Comparison of ENCODE assay signal across 21 cellular contexts in the genomic region with DNA sequence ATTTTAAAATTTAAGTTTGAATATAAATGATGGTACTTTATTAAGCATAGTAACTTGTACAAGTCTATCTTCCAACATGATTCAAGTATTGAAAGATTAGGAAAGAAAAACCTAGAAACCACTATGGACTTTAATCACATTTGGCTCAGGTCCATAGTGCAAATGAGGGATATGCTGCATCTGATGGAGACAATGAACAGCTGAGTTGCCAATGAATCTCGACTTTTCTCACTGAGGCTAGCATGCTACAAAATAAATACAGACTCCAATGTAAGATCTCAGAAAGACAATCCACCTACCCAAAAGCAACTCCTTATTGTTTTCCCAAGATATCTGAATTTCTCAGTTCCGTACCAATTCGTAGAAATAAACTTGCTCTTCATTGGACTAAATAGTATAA.
DNase-seq lines count a peak whose midpoint lies in the region; ATAC-seq, FAIRE-seq and TF ChIP-seq lines count a peak whose summit lies in the region.
"Had no signal": no experiment of that assay in that cellular context is flagged by ENCODE, and none has a peak within 500 bp of the region (broad histone marks: within the 10 kb centered on the region; RNA-seq: fewer than 3 reads in every experiment).

No MANE protein-coding gene starts in this region.

- DNase-seq in NCI-H1105 treated with DMSO at 0.1 percent for 48 hours (lab: John Stamatoyannopoulos, UW) (peak; percentile 22), NCI-H1105 (lab: John Stamatoyannopoulos, UW) (no peak), GM23338 (ENCODE audit: low spot score) (no peak), kidney (no peak), GM13977 (ENCODE audit: low spot score) (no peak)
- DNase-seq: 8988T; ACHN; C1 segment of cervical spinal cord; CD4-positive, alpha-beta T cell; DND-41; GF-D8; GOT3 had no signal

- intact Hi-C loops in kidney (cut with DNase I), result no loop called here

- no peak overlapping the region for H2AFZ ChIP-seq in GM23338

- H3K27ac Mint-ChIP-seq in GM23338 (peak overlapping the region; percentile 64), brain (peak overlapping the region in 3 of 5 experiments; percentile 42 to 87 (median 77)), nephron (peak overlapping the region; percentile 30 to 72 (median 36))
- H3K27ac Mint-ChIP-seq: B cell; CD4-positive, alpha-beta T cell had no signal

- no peaks in the 10 kb centered on the region for H4K20me1 ChIP-seq in GM23338 (replicated peaks; ENCODE audit: insufficient read depth)

- in situ Hi-C loops in GM13977 (cut with MboI; ENCODE audit: low pct_unique_long_range_greater_than_20kb, low sequenced_read_pairs, unreplicated experiment), result no loop called here

- no peaks in the 10 kb centered on the region for H3K27me3 ChIP-seq in GM23338 (ENCODE audit: insufficient read depth)

- H3K79me2 ChIP-seq in GM23338 (replicated peaks; ENCODE audit: insufficient read depth), result peaks cover 6% of the 10 kb centered on the region

- H3K9me3 ChIP-seq in kidney (ENCODE audit: control insufficient read depth in 1 of 2, low read length in 2 of 2), result no peaks in the 10 kb centered on the region
- H3K9me3 ChIP-seq: HAP-1 had no signal

- H3K4me1 Mint-ChIP-seq in GM23338 (peaks cover 45% of the 10 kb centered on the region), brain (peaks cover 49% of the 10 kb centered on the region), nephron (peaks cover 24% of the 10 kb centered on the region)
- H3K4me1 Mint-ChIP-seq: B cell had no signal

- ATAC-seq in GM23338 (no peak), HG03159 (IDR thresholded peaks at IDR 0.05; ENCODE audit: unreplicated experiment) (no peak)
- ATAC-seq: HepG2, K562 had no signal

- H3K4me2 ChIP-seq in GM23338, result no peak overlapping the region

- no peak for FAIRE-seq in kidney (lab: Jason Lieb, UNC)
- FAIRE-seq: GM18507, HepG2, HTR-8/SVneo, K562 had no signal

- H3K9me2 ChIP-seq in GM23338 (ENCODE audit: insufficient read depth), result no peaks in the 10 kb centered on the region

- H3K27me3 Mint-ChIP-seq in GM23338 (ENCODE audit: insufficient read depth, low read depth, poor library complexity), result no peaks in the 10 kb centered on the region
- peaks cover 5% of the 10 kb centered on the region for H3K27me3 Mint-ChIP-seq in brain
- H3K27me3 Mint-ChIP-seq in nephron (ENCODE audit: low read depth), result no peaks in the 10 kb centered on the region
- H3K27me3 Mint-ChIP-seq: B cell; CD4-positive, alpha-beta T cell had no signal

- H3K4me1 ChIP-seq in GM23338 (ENCODE audit: insufficient read depth) (peaks cover 31% of the 10 kb centered on the region), kidney (ENCODE audit: control insufficient read depth in 1 of 2, insufficient read depth in 1 of 2, low read depth in 1 of 2, low read length in 2 of 2) (no peaks in the 10 kb centered on the region)

- H3K27ac ChIP-seq in GM23338 (ENCODE audit: low read depth) (no peak overlapping the region), kidney (ENCODE audit: low read depth in 2 of 2, low read length in 2 of 2) (no peak overlapping the region)

- H3K9me3 Mint-ChIP-seq in GM23338 (no peaks in the 10 kb centered on the region), brain (no peaks in the 10 kb centered on the region), nephron (no peaks in the 10 kb centered on the region)
- H3K9me3 Mint-ChIP-seq: CD4-positive, alpha-beta T cell had no signal

- no peak overlapping the region for H3K9ac ChIP-seq in kidney (ENCODE audit: low read length in 2 of 2)

- H3F3A ChIP-seq in GM23338 (replicated peaks; ENCODE audit: low read depth), result no peaks in the 10 kb centered on the region

- no peak overlapping the region for H3K4me3 Mint-ChIP-seq in GM23338
- no peak overlapping the region for H3K4me3 Mint-ChIP-seq in brain
- H3K4me3 Mint-ChIP-seq in nephron, result no peak overlapping the region
- H3K4me3 Mint-ChIP-seq: B cell; CD4-positive, alpha-beta T cell had no signal

- TF ChIP-seq CTCF in GM23338 (conservative IDR thresholded peaks at IDR 0.05; ENCODE audit: low read depth in 2 of 2) (no peak), brain (conservative IDR thresholded peaks at IDR 0.05) (no peak), nephron (IDR thresholded peaks at IDR 0.05; ENCODE audit: unreplicated experiment in 3 of 3) (no peak), kidney (IDR thresholded peaks at IDR 0.05; ENCODE audit: borderline replicate concordance, extremely low read depth, insufficient read depth) (no peak), GM13977 (IDR thresholded peaks at IDR 0.05; ENCODE audit: extremely low read depth, insufficient read depth, missing control alignments) (no peak)

- H3K36me3 ChIP-seq in GM23338 (ENCODE audit: insufficient read depth) (no peaks in the 10 kb centered on the region), kidney (ENCODE audit: control insufficient read depth in 1 of 2, insufficient read depth in 2 of 2, low read length in 2 of 2) (no peaks in the 10 kb centered on the region)
- H3K36me3 ChIP-seq: HAP-1 had no signal

- H3K4me3 ChIP-seq in GM23338 (no peak overlapping the region), kidney (ENCODE audit: low read length in 2 of 2) (no peak overlapping the region)
- H3K4me3 ChIP-seq: HAP-1, K562 had no signal

- H3K36me3 Mint-ChIP-seq in GM23338 (ENCODE audit: low read depth) (peaks cover 10% of the 10 kb centered on the region; the same call in 2 of the 3 replicates), brain (peaks cover 9% of the 10 kb centered on the region), nephron (ENCODE audit: low read depth) (peaks cover 15% of the 10 kb centered on the region)

TF ChIP-seq in GM23338, 12 proteins besides CTCF, POLR2A, EP300 and RAD21 (continues in another document):
- TF ChIP-seq NANOG (IDR thresholded peaks at IDR 0.05; ENCODE audit: borderline replicate concordance) (no peak), ZNF331 (CRISPR knock-in tag; IDR thresholded peaks at IDR 0.05; ENCODE audit: low read depth) (no peak), EZH2 (IDR thresholded peaks at IDR 0.05; ENCODE audit: low read depth, unreplicated experiment) (no peak), JUNB (IDR thresholded peaks at IDR 0.05; ENCODE audit: unreplicated experiment) (no peak), EZH2phosphoT487 (IDR thresholded peaks at IDR 0.05; ENCODE audit: unreplicated experiment) (no peak)
- TF ChIP-seq, protein P1, sequence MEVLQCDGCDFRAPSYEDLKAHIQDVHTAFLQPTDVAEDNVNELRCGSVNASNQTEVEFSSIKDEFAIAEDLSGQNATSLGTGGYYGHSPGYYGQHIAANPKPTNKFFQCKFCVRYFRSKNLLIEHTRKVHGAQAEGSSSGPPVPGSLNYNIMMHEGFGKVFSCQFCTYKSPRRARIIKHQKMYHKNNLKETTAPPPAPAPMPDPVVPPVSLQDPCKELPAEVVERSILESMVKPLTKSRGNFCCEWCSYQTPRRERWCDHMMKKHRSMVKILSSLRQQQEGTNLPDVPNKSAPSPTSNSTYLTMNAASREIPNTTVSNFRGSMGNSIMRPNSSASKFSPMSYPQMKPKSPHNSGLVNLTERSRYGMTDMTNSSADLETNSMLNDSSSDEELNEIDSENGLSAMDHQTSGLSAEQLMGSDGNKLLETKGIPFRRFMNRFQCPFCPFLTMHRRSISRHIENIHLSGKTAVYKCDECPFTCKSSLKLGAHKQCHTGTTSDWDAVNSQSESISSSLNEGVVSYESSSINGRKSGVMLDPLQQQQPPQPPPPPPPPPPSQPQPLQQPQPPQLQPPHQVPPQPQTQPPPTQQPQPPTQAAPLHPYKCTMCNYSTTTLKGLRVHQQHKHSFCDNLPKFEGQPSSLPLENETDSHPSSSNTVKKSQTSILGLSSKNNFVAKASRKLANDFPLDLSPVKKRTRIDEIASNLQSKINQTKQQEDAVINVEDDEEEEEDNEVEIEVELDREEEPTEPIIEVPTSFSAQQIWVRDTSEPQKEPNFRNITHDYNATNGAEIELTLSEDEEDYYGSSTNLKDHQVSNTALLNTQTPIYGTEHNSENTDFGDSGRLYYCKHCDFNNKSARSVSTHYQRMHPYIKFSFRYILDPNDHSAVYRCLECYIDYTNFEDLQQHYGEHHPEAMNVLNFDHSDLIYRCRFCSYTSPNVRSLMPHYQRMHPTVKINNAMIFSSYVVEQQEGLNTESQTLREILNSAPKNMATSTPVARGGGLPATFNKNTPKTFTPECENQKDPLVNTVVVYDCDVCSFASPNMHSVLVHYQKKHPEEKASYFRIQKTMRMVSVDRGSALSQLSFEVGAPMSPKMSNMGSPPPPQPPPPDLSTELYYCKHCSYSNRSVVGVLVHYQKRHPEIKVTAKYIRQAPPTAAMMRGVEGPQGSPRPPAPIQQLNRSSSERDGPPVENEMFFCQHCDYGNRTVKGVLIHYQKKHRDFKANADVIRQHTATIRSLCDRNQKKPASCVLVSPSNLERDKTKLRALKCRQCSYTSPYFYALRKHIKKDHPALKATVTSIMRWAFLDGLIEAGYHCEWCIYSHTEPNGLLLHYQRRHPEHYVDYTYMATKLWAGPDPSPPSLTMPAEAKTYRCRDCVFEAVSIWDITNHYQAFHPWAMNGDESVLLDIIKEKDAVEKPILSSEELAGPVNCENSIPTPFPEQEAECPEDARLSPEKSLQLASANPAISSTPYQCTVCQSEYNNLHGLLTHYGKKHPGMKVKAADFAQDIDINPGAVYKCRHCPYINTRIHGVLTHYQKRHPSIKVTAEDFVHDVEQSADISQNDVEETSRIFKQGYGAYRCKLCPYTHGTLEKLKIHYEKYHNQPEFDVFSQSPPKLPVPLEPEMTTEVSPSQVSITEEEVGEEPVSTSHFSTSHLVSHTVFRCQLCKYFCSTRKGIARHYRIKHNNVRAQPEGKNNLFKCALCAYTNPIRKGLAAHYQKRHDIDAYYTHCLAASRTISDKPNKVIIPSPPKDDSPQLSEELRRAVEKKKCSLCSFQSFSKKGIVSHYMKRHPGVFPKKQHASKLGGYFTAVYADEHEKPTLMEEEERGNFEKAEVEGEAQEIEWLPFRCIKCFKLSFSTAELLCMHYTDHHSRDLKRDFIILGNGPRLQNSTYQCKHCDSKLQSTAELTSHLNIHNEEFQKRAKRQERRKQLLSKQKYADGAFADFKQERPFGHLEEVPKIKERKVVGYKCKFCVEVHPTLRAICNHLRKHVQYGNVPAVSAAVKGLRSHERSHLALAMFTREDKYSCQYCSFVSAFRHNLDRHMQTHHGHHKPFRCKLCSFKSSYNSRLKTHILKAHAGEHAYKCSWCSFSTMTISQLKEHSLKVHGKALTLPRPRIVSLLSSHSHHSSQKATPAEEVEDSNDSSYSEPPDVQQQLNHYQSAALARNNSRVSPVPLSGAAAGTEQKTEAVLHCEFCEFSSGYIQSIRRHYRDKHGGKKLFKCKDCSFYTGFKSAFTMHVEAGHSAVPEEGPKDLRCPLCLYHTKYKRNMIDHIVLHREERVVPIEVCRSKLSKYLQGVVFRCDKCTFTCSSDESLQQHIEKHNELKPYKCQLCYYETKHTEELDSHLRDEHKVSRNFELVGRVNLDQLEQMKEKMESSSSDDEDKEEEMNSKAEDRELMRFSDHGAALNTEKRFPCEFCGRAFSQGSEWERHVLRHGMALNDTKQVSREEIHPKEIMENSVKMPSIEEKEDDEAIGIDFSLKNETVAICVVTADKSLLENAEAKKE (CRISPR knock-in tag; IDR thresholded peaks at IDR 0.05), result no peak
